1 cellular context compared by ENCODE assay signal in the genomic region with DNA sequence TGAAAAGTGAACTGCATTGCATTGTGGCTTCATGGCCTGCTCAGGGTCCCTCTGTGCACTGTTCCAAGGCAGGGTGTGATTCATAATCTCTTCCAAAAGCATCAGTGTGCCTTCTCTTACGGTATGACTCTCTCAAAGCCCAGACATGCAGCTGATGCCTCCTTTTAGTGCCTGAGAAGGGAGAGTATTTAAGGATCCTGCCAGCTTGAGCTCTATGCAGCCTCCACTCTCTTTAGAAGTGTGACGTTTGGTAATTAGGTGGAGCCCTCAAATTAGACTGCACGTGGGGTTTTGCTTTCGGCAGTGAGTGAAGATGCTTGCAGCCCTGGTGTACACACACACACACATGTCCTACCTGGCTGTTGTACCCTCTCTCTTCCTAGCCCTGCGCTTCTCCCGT.
TF ChIP-seq lines count a peak whose summit lies in the region.

No MANE protein-coding gene starts in this region.

TF ChIP-seq in HepG2, 621 proteins besides CTCF, POLR2A, EP300 and RAD21:
- TF ChIP-seq ZNF441 (CRISPR knock-in tag; IDR thresholded peaks at IDR 0.05; ENCODE audit: borderline replicate concordance): no peak
- TF ChIP-seq AGO1 (IDR thresholded peaks at IDR 0.05; ENCODE audit: low read depth, low read length, poor library complexity, severe bottlenecking): no peak
- TF ChIP-seq, protein P1, sequence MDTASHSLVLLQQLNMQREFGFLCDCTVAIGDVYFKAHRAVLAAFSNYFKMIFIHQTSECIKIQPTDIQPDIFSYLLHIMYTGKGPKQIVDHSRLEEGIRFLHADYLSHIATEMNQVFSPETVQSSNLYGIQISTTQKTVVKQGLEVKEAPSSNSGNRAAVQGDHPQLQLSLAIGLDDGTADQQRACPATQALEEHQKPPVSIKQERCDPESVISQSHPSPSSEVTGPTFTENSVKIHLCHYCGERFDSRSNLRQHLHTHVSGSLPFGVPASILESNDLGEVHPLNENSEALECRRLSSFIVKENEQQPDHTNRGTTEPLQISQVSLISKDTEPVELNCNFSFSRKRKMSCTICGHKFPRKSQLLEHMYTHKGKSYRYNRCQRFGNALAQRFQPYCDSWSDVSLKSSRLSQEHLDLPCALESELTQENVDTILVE (CRISPR knock-in tag; IDR thresholded peaks at IDR 0.05): no peak
- 0 out of 2 replicates have a peak, but pooled peaks have one; percentile 18 for TF ChIP-seq JUND (CRISPR knock-in tag; IDR thresholded peaks at IDR 0.05)
- TF ChIP-seq ZNF317 (CRISPR knock-in tag; IDR thresholded peaks at IDR 0.05): peak; percentile 97
